In genomic region chr12:28780960-28781359, GRCh38 we compare ENCODE assay signal across 2 cellular contexts.
TF ChIP-seq lines count a peak whose summit lies in the region.

No MANE protein-coding gene starts in this region.

TF ChIP-seq in H1, 55 proteins besides CTCF, POLR2A, EP300 and RAD21 (continued from another document):
- TF ChIP-seq CBX8 (IDR thresholded peaks at IDR 0.05; ENCODE audit: borderline replicate concordance, low read depth, low read length) (no peak), EZH2 (IDR thresholded peaks at IDR 0.05; ENCODE audit: low read depth, low read length, severe bottlenecking) (no peak), HDAC2 (IDR thresholded peaks at IDR 0.05; ENCODE audit: borderline replicate concordance in 1 of 2, low read depth in 2 of 2, low read length in 2 of 2) (no peak), POU5F1 (IDR thresholded peaks at IDR 0.05; ENCODE audit: low read depth, low read length) (no peak), HDAC6 (IDR thresholded peaks at IDR 0.05; ENCODE audit: low read depth, low read length) (no peak), ATF2 (IDR thresholded peaks at IDR 0.05; ENCODE audit: low read length) (no peak), SIN3A (conservative IDR thresholded peaks at IDR 0.05 in 1 of 2, IDR thresholded peaks at IDR 0.05 in 1 of 2; ENCODE audit: low read depth in 1 of 2, low read length in 2 of 2) (no peak), RXRA (IDR thresholded peaks at IDR 0.05; ENCODE audit: insufficient read depth, low read depth, low read length) (no peak), TAF7 (optimal IDR thresholded peaks at IDR 0.05; ENCODE audit: borderline replicate concordance, low read depth, low read length) (no peak), NRF1 (IDR thresholded peaks at IDR 0.05; ENCODE audit: low read depth, low read length) (no peak), ATF3 (IDR thresholded peaks at IDR 0.05; ENCODE audit: insufficient read depth, low read depth, low read length) (no peak), SP1 (IDR thresholded peaks at IDR 0.05; ENCODE audit: low read depth, low read length) (no peak), MAFK (IDR thresholded peaks at IDR 0.05; ENCODE audit: low read depth, low read length) (no peak), JUND (IDR thresholded peaks at IDR 0.05; ENCODE audit: low read length) (no peak), EGR1 (IDR thresholded peaks at IDR 0.05; ENCODE audit: borderline replicate concordance, low read depth, low read length) (no peak), KDM4A (IDR thresholded peaks at IDR 0.05; ENCODE audit: low read depth, low read length, severe bottlenecking) (no peak), RNF2 (IDR thresholded peaks at IDR 0.05; ENCODE audit: borderline replicate concordance, low read depth, low read length, missing control alignments, poor library complexity, severe bottlenecking) (no peak)

TF ChIP-seq in WTC11, 78 proteins besides CTCF, POLR2A, EP300 and RAD21 (continued from another document):
- no peak for TF ChIP-seq NFATC4 (CRISPR knock-in tag; IDR thresholded peaks at IDR 0.05)
- no peak for TF ChIP-seq ZNF263 (CRISPR knock-in tag; IDR thresholded peaks at IDR 0.05; ENCODE audit: low read depth)
- TF ChIP-seq IRF2 (CRISPR knock-in tag; IDR thresholded peaks at IDR 0.05; ENCODE audit: borderline replicate concordance, low read depth): no peak
- TF ChIP-seq ZBTB43 (CRISPR knock-in tag; IDR thresholded peaks at IDR 0.05): no peak
- TF ChIP-seq PRRX2 (CRISPR knock-in tag; IDR thresholded peaks at IDR 0.05): no peak
- TF ChIP-seq SMAD4 (CRISPR knock-in tag; IDR thresholded peaks at IDR 0.05): no peak
TF ChIP-seq in WTC11: peak in this region for 0.
